ENCODE assay signal across 10 cellular contexts in genomic region chr9:129484325-129485000, GRCh38.
DNase-seq lines count a peak whose midpoint lies in the region; ATAC-seq and TF ChIP-seq lines count a peak whose summit lies in the region.
"Had no signal": no experiment of that assay in that cellular context is flagged by ENCODE, and none has a peak within 500 bp of the region (broad histone marks: within the 10 kb centered on the region; RNA-seq: fewer than 3 reads in every experiment).

No MANE protein-coding gene starts in this region.

- H3K27ac ChIP-seq in CD8-positive, alpha-beta T cell (ENCODE audit: low read depth, low read length), result no peak overlapping the region
- peak overlapping the region; percentile 100 for H3K27ac ChIP-seq in right cardiac atrium (ENCODE audit: low read length)

- intact Hi-C loops in CD8-positive, alpha-beta T cell (cut with DNase I, micrococcal nuclease), result no loop called here
- intact Hi-C loops in activated B cell treated with CpG ODN at 0.5 μM for 24 hours (cut with micrococcal nuclease) (no loop called here), right cardiac atrium (cut with DNase I) (loop anchor here in 3 of 4 donors (5.0 to 10.0 kb wide), 4 partner anchors 72 to 340 kb away; no protein-coding TSS in a partner anchor)

- no peaks in the 10 kb centered on the region for H3K9me3 Mint-ChIP-seq in CD8-positive, alpha-beta T cell
- H3K9me3 Mint-ChIP-seq in activated B cell treated with CpG ODN at 0.5 μM for 24 hours, result no peaks in the 10 kb centered on the region

- peak overlapping the region; percentile 74 for H3K4me2 ChIP-seq in skeletal muscle satellite cell (ENCODE audit: low read length)

- CTCF ChIA-PET in CD8-positive, alpha-beta T cell (lab: Charles Lee), result no interaction called here
- CTCF ChIA-PET in activated B cell treated with CpG ODN at 0.5 μM for 24 hours (lab: Charles Lee), result no interaction called here

- H3K4me3 Mint-ChIP-seq in CD8-positive, alpha-beta T cell, result no peak overlapping the region
- peak overlapping the region; percentile 25 for H3K4me3 Mint-ChIP-seq in activated B cell treated with CpG ODN at 0.5 μM for 24 hours

- H3K4me1 ChIP-seq in CD8-positive, alpha-beta T cell (ENCODE audit: insufficient read depth, low read length), result peaks cover 46% of the 10 kb centered on the region
- peaks cover 25% of the 10 kb centered on the region for H3K4me1 ChIP-seq in right cardiac atrium (ENCODE audit: control insufficient read depth, insufficient read depth, low read length)
- H3K4me1 ChIP-seq in skeletal muscle satellite cell (ENCODE audit: control insufficient read depth, insufficient read depth, low read length), result peaks cover 73% of the 10 kb centered on the region

- peak overlapping the region; percentile 98 for H3K9ac ChIP-seq in skeletal muscle satellite cell (ENCODE audit: low read depth, low read length)

- no peak for TF ChIP-seq CTCF in CD8-positive, alpha-beta T cell (IDR thresholded peaks at IDR 0.05)
- TF ChIP-seq CTCF in activated B cell treated with CpG ODN at 0.5 μM for 24 hours (IDR thresholded peaks at IDR 0.05), result no peak

- H3K27me3 ChIP-seq in CD8-positive, alpha-beta T cell (ENCODE audit: insufficient read depth, low read length), result peaks cover 3% of the 10 kb centered on the region
- no peaks in the 10 kb centered on the region for H3K27me3 ChIP-seq in right cardiac atrium (ENCODE audit: control insufficient read depth, insufficient read depth)
- no peaks in the 10 kb centered on the region for H3K27me3 ChIP-seq in skeletal muscle satellite cell (ENCODE audit: control insufficient read depth, insufficient read depth, low read length)

- no peak overlapping the region for H3K4me3 ChIP-seq in CD8-positive, alpha-beta T cell (ENCODE audit: low read depth, low read length)
- no peak overlapping the region for H3K4me3 ChIP-seq in right cardiac atrium (ENCODE audit: low read length)
- no peak overlapping the region for H3K4me3 ChIP-seq in skeletal muscle satellite cell (ENCODE audit: low read length)

- no peaks in the 10 kb centered on the region for H3K9me3 ChIP-seq in CD8-positive, alpha-beta T cell (ENCODE audit: low read length)
- H3K9me3 ChIP-seq in right cardiac atrium (ENCODE audit: control insufficient read depth, low read length) (no peaks in the 10 kb centered on the region), skeletal muscle satellite cell (replicated peaks; ENCODE audit: low read length) (no peaks in the 10 kb centered on the region)
- H3K9me3 ChIP-seq: neutrophil had no signal

- no peaks in the 10 kb centered on the region for H3K27me3 Mint-ChIP-seq in CD8-positive, alpha-beta T cell (ENCODE audit: low read depth)
- H3K27me3 Mint-ChIP-seq in activated B cell treated with CpG ODN at 0.5 μM for 24 hours, result peaks cover 26% of the 10 kb centered on the region

- no peak for ATAC-seq in CD8-positive, alpha-beta T cell
- no peak for ATAC-seq in activated B cell treated with CpG ODN at 0.5 μM for 24 hours (ENCODE audit: low read depth)
- no peak for ATAC-seq in right cardiac atrium
- ATAC-seq in HG02938 (IDR thresholded peaks at IDR 0.05; ENCODE audit: unreplicated experiment), result no peak
- no peak for ATAC-seq in HG03520 (IDR thresholded peaks at IDR 0.05; ENCODE audit: unreplicated experiment)
- ATAC-seq in HG02763 (IDR thresholded peaks at IDR 0.05; ENCODE audit: unreplicated experiment), result no peak

- DNase-seq in CD8-positive, alpha-beta T cell, result no peak
- DNase-seq in activated B cell treated with CpG ODN at 0.5 μM for 24 hours (no peak), right cardiac atrium (no peak)
- no peak for DNase-seq in activated CD4-positive, alpha-beta T cell treated with anti-CD3 and anti-CD28 coated beads, Interleukin-2, amount 50 U/mL, for 1 hour
- DNase-seq: NCI-H1930 had no signal

- WGBS in right cardiac atrium, result 77% methylated on average over 12 of the region's 12 CpGs

- no peaks in the 10 kb centered on the region for H3K36me3 Mint-ChIP-seq in CD8-positive, alpha-beta T cell
- no peaks in the 10 kb centered on the region for H3K36me3 Mint-ChIP-seq in activated B cell treated with CpG ODN at 0.5 μM for 24 hours (ENCODE audit: low read depth)

- H3K4me1 Mint-ChIP-seq in CD8-positive, alpha-beta T cell (ENCODE audit: low read depth), result peaks cover 27% of the 10 kb centered on the region
- H3K4me1 Mint-ChIP-seq in activated B cell treated with CpG ODN at 0.5 μM for 24 hours, result peaks cover 35% of the 10 kb centered on the region

- POLR2A ChIA-PET in CD8-positive, alpha-beta T cell (lab: Charles Lee), result interaction anchor here (1.7 kb wide), 1 partner anchor 101 kb away, joined by 5 read pairs; no protein-coding TSS in a partner anchor
- POLR2A ChIA-PET in activated B cell treated with CpG ODN at 0.5 μM for 24 hours (lab: Charles Lee), result interaction anchor here (1.2 to 3.1 kb wide), 4 partner anchors 12 to 344 kb away, joined by 3 to 33 read pairs (median 13); no protein-coding TSS in a partner anchor

- peak overlapping the region; percentile 67 for H3K27ac Mint-ChIP-seq in CD8-positive, alpha-beta T cell
- peak overlapping the region; percentile 6 for H3K27ac Mint-ChIP-seq in activated B cell treated with CpG ODN at 0.5 μM for 24 hours

- no peaks in the 10 kb centered on the region for H3K36me3 ChIP-seq in CD8-positive, alpha-beta T cell (ENCODE audit: insufficient read depth, low read length)
- no peaks in the 10 kb centered on the region for H3K36me3 ChIP-seq in skeletal muscle satellite cell (ENCODE audit: insufficient read depth, low read length)
- H3K36me3 ChIP-seq: neutrophil had no signal

Comparison
In these comparisons a context has a peak if more than half of its experiments do, and no peak if none do; other contexts are left out.
1. intact Hi-C loops: an anchor here in right cardiac atrium (5.0 to 10.0 kb wide); none called in CD8-positive, alpha-beta T cell and activated B cell treated with CpG ODN at 0.5 μM for 24 hours.